ENCODE assay signal across 33 cellular contexts in the genomic region with DNA sequence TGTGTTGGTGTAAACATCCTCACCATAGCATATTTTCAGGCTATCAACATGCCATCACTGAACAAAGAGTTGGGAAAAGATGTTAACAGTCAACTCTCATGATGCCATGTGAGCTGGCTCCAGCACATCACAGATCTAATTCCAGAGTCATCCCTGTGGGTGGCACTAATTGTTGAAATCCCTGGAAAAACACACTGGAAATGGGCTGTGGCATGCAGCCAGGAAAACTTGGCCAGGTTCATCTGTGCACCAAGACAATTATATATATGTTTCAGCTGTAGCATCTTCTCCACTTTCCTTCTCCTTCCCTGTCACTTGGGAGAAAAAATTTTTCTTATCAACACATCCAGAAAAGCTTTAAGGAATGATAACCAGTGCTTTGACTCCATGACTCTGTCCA.
"Had no signal": no experiment of that assay in that cellular context is flagged by ENCODE, and none has a peak within 500 bp of the region (broad histone marks: within the 10 kb centered on the region; RNA-seq: fewer than 3 reads in every experiment).

No MANE protein-coding gene starts in this region.

- H3K36me3 ChIP-seq: adrenal gland, colonic mucosa, esophagus muscularis mucosa, gastrocnemius medialis, heart right ventricle had no signal

- DNase-seq: activated CD4-positive, alpha-beta memory T cell treated with anti-CD3 and anti-CD28 coated beads for 36 hours; activated CD4-positive, alpha-beta T cell treated with anti-CD3 and anti-CD28 coated beads for 36 hours; activated CD4-positive, alpha-beta T cell treated with anti-CD3 and anti-CD28 coated beads, Interleukin-2, amount 10 ng/mL, durations not matched to agents 24 days and 14 days; activated CD4-positive, CD25-positive, alpha-beta regulatory T cell; activated CD4-positive, CD25-positive, alpha-beta regulatory T cell treated with anti-CD3 and anti-CD28 coated beads, Interleukin-2, amount 50 U/mL, for 72 hours; activated CD8-positive, alpha-beta memory T cell treated with anti-CD3 and anti-CD28 coated beads, Interleukin-2, amount 10 ng/mL, durations not matched to agents 7 days and 5 days; activated CD8-positive, alpha-beta memory T cell treated with anti-CD3 and anti-CD28 coated beads, Interleukin-2, amount 50 U/mL, for 4 hours; activated CD8-positive, alpha-beta T cell treated with anti-CD3 and anti-CD28 coated beads, Interleukin-2, amount 10 ng/mL, durations not matched to agents 7 days and 5 days; activated effector memory CD4-positive, alpha-beta T cell treated with anti-CD3 and anti-CD28 coated beads, Interleukin-2, amount 50 U/mL, for 16 hours; activated naive CD4-positive, alpha-beta T cell treated with anti-CD3 and anti-CD28 coated beads for 36 hours; activated naive CD8-positive, alpha-beta T cell treated with anti-CD3 and anti-CD28 coated beads for 36 hours; activated naive CD8-positive, alpha-beta T cell treated with anti-CD3 and anti-CD28 coated beads, Interleukin-2, amount 50 U/mL, for 24 hours; activated T-cell treated with anti-CD3 and anti-CD28 coated beads, Interleukin-2, amount 50 U/mL, for 1 hour; activated T-cell treated with anti-CD3 and anti-CD28 coated beads, Interleukin-2, amount 50 U/mL, for 48 hours; adrenal gland; aorta; body of pancreas; cerebellar nuclear complex; colonic mucosa; effector CD4-positive, alpha-beta T cell; effector memory CD8-positive, alpha-beta T cell; erythroblast; foreskin keratinocyte; gastrocnemius medialis; glutamatergic neuron; heart right ventricle; T-helper 2 cell had no signal

- H3K36me3 Mint-ChIP-seq: activated CD4-positive, alpha-beta memory T cell treated with anti-CD3 and anti-CD28 coated beads for 36 hours; activated CD8-positive, alpha-beta memory T cell treated with anti-CD3 and anti-CD28 coated beads, Interleukin-2, amount 10 ng/mL, durations not matched to agents 7 days and 5 days; activated naive CD4-positive, alpha-beta T cell treated with anti-CD3 and anti-CD28 coated beads, Interleukin-2, amount 50 U/mL, for 24 hours; activated naive CD8-positive, alpha-beta T cell treated with anti-CD3 and anti-CD28 coated beads for 36 hours had no signal

- H3K27me3 Mint-ChIP-seq: activated CD4-positive, alpha-beta memory T cell treated with anti-CD3 and anti-CD28 coated beads for 36 hours; activated CD4-positive, alpha-beta T cell treated with anti-CD3 and anti-CD28 coated beads for 36 hours; activated CD4-positive, alpha-beta T cell treated with anti-CD3 and anti-CD28 coated beads, Interleukin-2, amount 10 ng/mL, durations not matched to agents 24 days and 14 days; activated CD8-positive, alpha-beta memory T cell treated with anti-CD3 and anti-CD28 coated beads, Interleukin-2, amount 10 ng/mL, durations not matched to agents 7 days and 5 days; activated naive CD4-positive, alpha-beta T cell treated with anti-CD3 and anti-CD28 coated beads, Interleukin-2, amount 50 U/mL, for 24 hours; activated naive CD8-positive, alpha-beta T cell treated with anti-CD3 and anti-CD28 coated beads for 36 hours; effector memory CD8-positive, alpha-beta T cell had no signal

- H3K27ac Mint-ChIP-seq: activated CD4-positive, alpha-beta memory T cell treated with anti-CD3 and anti-CD28 coated beads for 36 hours; activated CD4-positive, alpha-beta T cell treated with anti-CD3 and anti-CD28 coated beads for 36 hours; activated CD4-positive, alpha-beta T cell treated with anti-CD3 and anti-CD28 coated beads, Interleukin-2, amount 10 ng/mL, durations not matched to agents 24 days and 14 days; activated CD8-positive, alpha-beta memory T cell treated with anti-CD3 and anti-CD28 coated beads, Interleukin-2, amount 10 ng/mL, durations not matched to agents 7 days and 5 days; activated CD8-positive, alpha-beta T cell treated with anti-CD3 and anti-CD28 coated beads, Interleukin-2, amount 10 ng/mL, durations not matched to agents 7 days and 5 days; activated naive CD4-positive, alpha-beta T cell treated with anti-CD3 and anti-CD28 coated beads for 36 hours; activated naive CD4-positive, alpha-beta T cell treated with anti-CD3 and anti-CD28 coated beads, Interleukin-2, amount 50 U/mL, for 24 hours; activated naive CD8-positive, alpha-beta T cell treated with anti-CD3 and anti-CD28 coated beads for 36 hours; activated naive CD8-positive, alpha-beta T cell treated with anti-CD3 and anti-CD28 coated beads, Interleukin-2, amount 50 U/mL, for 24 hours; activated T-helper 1 cell treated with anti-CD3 and anti-CD28 coated beads, Interleukin-12 subunit alpha, Interleukin-12 subunit beta, Interleukin-2, Interleukin-4 antibody, amounts not matched to agents 30 ng/mL and 10 ng/mL and 1 ng/mL, durations not matched to agents 14 hours and 24 hours and 36 hours; activated T-helper 2 cell treated with anti-CD3 and anti-CD28 coated beads, Interferon-gamma antibody, Interleukin-2, Interleukin-4, amounts not matched to agents 10 μg/mL and 5 μg/mL and 100 μg/mL, durations not matched to agents 14 hours and 24 hours and 36 hours; dendritic cell treated with granulocyte-macrophage colony-stimulating factor and Interleukin-4, amounts not matched to agents 40 ng/mL and 50 ng/mL, for 4 days; effector memory CD8-positive, alpha-beta T cell had no signal

- H3K27ac ChIP-seq: adrenal gland, body of pancreas, colonic mucosa, esophagus muscularis mucosa, foreskin keratinocyte, gastrocnemius medialis, heart right ventricle, hepatocyte had no signal

- H3K9me3 ChIP-seq: adrenal gland, body of pancreas, colonic mucosa, esophagus muscularis mucosa, gastrocnemius medialis, heart right ventricle had no signal

- H3K4me1 Mint-ChIP-seq: activated CD4-positive, alpha-beta T cell treated with anti-CD3 and anti-CD28 coated beads for 36 hours; activated CD4-positive, alpha-beta T cell treated with anti-CD3 and anti-CD28 coated beads, Interleukin-2, amount 10 ng/mL, durations not matched to agents 24 days and 14 days; activated CD8-positive, alpha-beta memory T cell treated with anti-CD3 and anti-CD28 coated beads, Interleukin-2, amount 10 ng/mL, durations not matched to agents 7 days and 5 days; activated naive CD4-positive, alpha-beta T cell treated with anti-CD3 and anti-CD28 coated beads, Interleukin-2, amount 50 U/mL, for 24 hours; activated naive CD8-positive, alpha-beta T cell treated with anti-CD3 and anti-CD28 coated beads for 36 hours; activated naive CD8-positive, alpha-beta T cell treated with anti-CD3 and anti-CD28 coated beads, Interleukin-2, amount 50 U/mL, for 24 hours had no signal

- H3K4me1 ChIP-seq: adrenal gland, body of pancreas, colonic mucosa, esophagus muscularis mucosa, foreskin keratinocyte, gastrocnemius medialis, heart right ventricle had no signal

- H3K4me3 Mint-ChIP-seq: activated CD4-positive, alpha-beta memory T cell treated with anti-CD3 and anti-CD28 coated beads for 36 hours; activated CD4-positive, alpha-beta T cell treated with anti-CD3 and anti-CD28 coated beads for 36 hours; activated CD4-positive, alpha-beta T cell treated with anti-CD3 and anti-CD28 coated beads, Interleukin-2, amount 10 ng/mL, durations not matched to agents 24 days and 14 days; activated CD8-positive, alpha-beta memory T cell treated with anti-CD3 and anti-CD28 coated beads, Interleukin-2, amount 10 ng/mL, durations not matched to agents 7 days and 5 days; activated CD8-positive, alpha-beta T cell treated with anti-CD3 and anti-CD28 coated beads, Interleukin-2, amount 10 ng/mL, durations not matched to agents 7 days and 5 days; activated naive CD4-positive, alpha-beta T cell treated with anti-CD3 and anti-CD28 coated beads for 36 hours; activated naive CD4-positive, alpha-beta T cell treated with anti-CD3 and anti-CD28 coated beads, Interleukin-2, amount 50 U/mL, for 24 hours; activated naive CD8-positive, alpha-beta T cell treated with anti-CD3 and anti-CD28 coated beads for 36 hours; activated naive CD8-positive, alpha-beta T cell treated with anti-CD3 and anti-CD28 coated beads, Interleukin-2, amount 50 U/mL, for 24 hours; activated T-helper 1 cell treated with anti-CD3 and anti-CD28 coated beads, Interleukin-12 subunit alpha, Interleukin-12 subunit beta, Interleukin-2, Interleukin-4 antibody, amounts not matched to agents 30 ng/mL and 10 ng/mL and 1 ng/mL, durations not matched to agents 14 hours and 24 hours and 36 hours; dendritic cell treated with granulocyte-macrophage colony-stimulating factor and Interleukin-4, amounts not matched to agents 40 ng/mL and 50 ng/mL, for 4 days; effector memory CD8-positive, alpha-beta T cell had no signal

- H3K27me3 ChIP-seq: adrenal gland, body of pancreas, colonic mucosa, esophagus muscularis mucosa, foreskin keratinocyte, gastrocnemius medialis, heart right ventricle, hepatocyte had no signal

- H3K4me3 ChIP-seq: adrenal gland, body of pancreas, colonic mucosa, esophagus muscularis mucosa, gastrocnemius medialis, heart right ventricle, hepatocyte had no signal

- H3K9me3 Mint-ChIP-seq: activated CD4-positive, alpha-beta memory T cell treated with anti-CD3 and anti-CD28 coated beads for 36 hours; activated T-helper 1 cell treated with anti-CD3 and anti-CD28 coated beads, Interleukin-12 subunit alpha, Interleukin-12 subunit beta, Interleukin-2, Interleukin-4 antibody, amounts not matched to agents 30 ng/mL and 10 ng/mL and 1 ng/mL, durations not matched to agents 14 hours and 24 hours and 36 hours; dendritic cell treated with granulocyte-macrophage colony-stimulating factor and Interleukin-4, amounts not matched to agents 40 ng/mL and 50 ng/mL, for 4 days had no signal
